27 cellular contexts compared by ENCODE assay signal in the genomic region with DNA sequence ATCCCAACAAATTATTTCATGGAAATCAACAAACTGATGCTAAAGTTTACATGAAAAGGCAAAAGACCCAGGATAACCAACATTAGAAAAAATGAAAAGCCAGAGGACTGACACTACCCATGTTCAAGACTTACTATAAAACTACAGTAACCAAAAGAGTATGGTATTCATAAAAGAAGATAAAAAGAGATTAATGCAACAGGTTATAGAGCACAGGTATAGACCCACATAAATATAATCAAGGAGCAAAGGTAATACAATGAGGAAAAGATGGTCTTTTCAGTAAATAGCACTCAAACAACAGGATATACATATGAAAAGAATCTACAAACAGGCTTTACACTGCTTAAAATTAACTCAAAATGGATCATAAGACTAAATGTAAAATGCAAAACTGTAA.
"Had no signal": no experiment of that assay in that cellular context is flagged by ENCODE, and none has a peak within 500 bp of the region (broad histone marks: within the 10 kb centered on the region; RNA-seq: fewer than 3 reads in every experiment).

No MANE protein-coding gene starts in this region.

- DNase-seq: colonic mucosa; cortex of kidney; dermis blood vessel endothelial cell; dorsolateral prefrontal cortex; effector CD4-positive, alpha-beta T cell; effector CD8-positive, alpha-beta T cell; effector memory CD4-positive, alpha-beta T cell; effector memory CD8-positive, alpha-beta T cell; endodermal cell; erythroblast; esophagus squamous epithelium; foreskin fibroblast; foreskin keratinocyte; foreskin melanocyte; gastrocnemius medialis; glutamatergic neuron; head of caudate nucleus; heart left ventricle; heart right ventricle had no signal

- H3K36me3 ChIP-seq: colonic mucosa, esophagus muscularis mucosa, esophagus squamous epithelium, gastrocnemius medialis, gastroesophageal sphincter, heart left ventricle, heart right ventricle had no signal

- H3K4me1 ChIP-seq: colonic mucosa, esophagus muscularis mucosa, esophagus squamous epithelium, foreskin keratinocyte, gastrocnemius medialis, gastroesophageal sphincter, heart left ventricle, heart right ventricle had no signal

- H3K9me3 ChIP-seq: colonic mucosa, gastrocnemius medialis had no signal

- ATAC-seq: effector memory CD8-positive, alpha-beta T cell; esophagus mucosa; foreskin keratinocyte; gastrocnemius medialis; gastroesophageal sphincter; heart left ventricle; heart right ventricle had no signal

- H3K27me3 ChIP-seq: colonic mucosa, dorsolateral prefrontal cortex, esophagus muscularis mucosa, esophagus squamous epithelium, foreskin keratinocyte, gastrocnemius medialis, gastroesophageal sphincter, heart left ventricle, heart right ventricle had no signal

- H3K4me3 ChIP-seq: colonic mucosa, coronary artery, dorsolateral prefrontal cortex, esophagus muscularis mucosa, esophagus squamous epithelium, gastrocnemius medialis, gastroesophageal sphincter, heart left ventricle, heart right ventricle had no signal

- H3K27ac ChIP-seq: colonic mucosa, coronary artery, dorsolateral prefrontal cortex, epithelial cell of prostate, esophagus muscularis mucosa, esophagus squamous epithelium, foreskin keratinocyte, gastrocnemius medialis, gastroesophageal sphincter, heart left ventricle, heart right ventricle had no signal

- FAIRE-seq: colon, endometrium, endothelial cell of umbilical vein had no signal
